ENCODE assay signal across 28 cellular contexts in genomic region chr5:64209353-64209752, GRCh38.
"Had no signal": no experiment of that assay in that cellular context is flagged by ENCODE, and none has a peak within 500 bp of the region (broad histone marks: within the 10 kb centered on the region; RNA-seq: fewer than 3 reads in every experiment).

No MANE protein-coding gene starts in this region.

- FAIRE-seq: colon, endometrium, endothelial cell of umbilical vein, frontal cortex had no signal

- DNase-seq: colonic mucosa; cortex of kidney; dermis blood vessel endothelial cell; dorsolateral prefrontal cortex; effector CD4-positive, alpha-beta T cell; effector CD8-positive, alpha-beta T cell; effector memory CD4-positive, alpha-beta T cell; effector memory CD8-positive, alpha-beta T cell; endodermal cell; erythroblast; esophagus squamous epithelium; foreskin fibroblast; foreskin keratinocyte; foreskin melanocyte; gastrocnemius medialis; glutamatergic neuron; head of caudate nucleus; heart left ventricle; heart right ventricle had no signal

- H3K9me3 ChIP-seq: colonic mucosa, esophagus muscularis mucosa, esophagus squamous epithelium, gastrocnemius medialis, gastroesophageal sphincter, heart left ventricle, heart right ventricle had no signal

- H3K36me3 ChIP-seq: colonic mucosa, gastrocnemius medialis had no signal

- ATAC-seq: effector memory CD8-positive, alpha-beta T cell; esophagus mucosa; foreskin keratinocyte; gastrocnemius medialis; gastroesophageal sphincter; heart left ventricle; heart right ventricle had no signal

- H3K27ac ChIP-seq: colonic mucosa, coronary artery, dorsolateral prefrontal cortex, epithelial cell of prostate, esophagus muscularis mucosa, esophagus squamous epithelium, foreskin keratinocyte, gastrocnemius medialis, gastroesophageal sphincter, heart left ventricle, heart right ventricle had no signal

- H3K4me3 ChIP-seq: colonic mucosa, coronary artery, dorsolateral prefrontal cortex, esophagus muscularis mucosa, esophagus squamous epithelium, gastrocnemius medialis, gastroesophageal sphincter, heart left ventricle, heart right ventricle had no signal

- H3K4me1 ChIP-seq: colonic mucosa, esophagus squamous epithelium, gastroesophageal sphincter had no signal

- H3K27me3 ChIP-seq: colonic mucosa, dorsolateral prefrontal cortex, esophagus muscularis mucosa, esophagus squamous epithelium, foreskin keratinocyte, gastrocnemius medialis, gastroesophageal sphincter, heart left ventricle, heart right ventricle had no signal
